Comparison of ENCODE assay signal across 13 cellular contexts in the genomic region with DNA sequence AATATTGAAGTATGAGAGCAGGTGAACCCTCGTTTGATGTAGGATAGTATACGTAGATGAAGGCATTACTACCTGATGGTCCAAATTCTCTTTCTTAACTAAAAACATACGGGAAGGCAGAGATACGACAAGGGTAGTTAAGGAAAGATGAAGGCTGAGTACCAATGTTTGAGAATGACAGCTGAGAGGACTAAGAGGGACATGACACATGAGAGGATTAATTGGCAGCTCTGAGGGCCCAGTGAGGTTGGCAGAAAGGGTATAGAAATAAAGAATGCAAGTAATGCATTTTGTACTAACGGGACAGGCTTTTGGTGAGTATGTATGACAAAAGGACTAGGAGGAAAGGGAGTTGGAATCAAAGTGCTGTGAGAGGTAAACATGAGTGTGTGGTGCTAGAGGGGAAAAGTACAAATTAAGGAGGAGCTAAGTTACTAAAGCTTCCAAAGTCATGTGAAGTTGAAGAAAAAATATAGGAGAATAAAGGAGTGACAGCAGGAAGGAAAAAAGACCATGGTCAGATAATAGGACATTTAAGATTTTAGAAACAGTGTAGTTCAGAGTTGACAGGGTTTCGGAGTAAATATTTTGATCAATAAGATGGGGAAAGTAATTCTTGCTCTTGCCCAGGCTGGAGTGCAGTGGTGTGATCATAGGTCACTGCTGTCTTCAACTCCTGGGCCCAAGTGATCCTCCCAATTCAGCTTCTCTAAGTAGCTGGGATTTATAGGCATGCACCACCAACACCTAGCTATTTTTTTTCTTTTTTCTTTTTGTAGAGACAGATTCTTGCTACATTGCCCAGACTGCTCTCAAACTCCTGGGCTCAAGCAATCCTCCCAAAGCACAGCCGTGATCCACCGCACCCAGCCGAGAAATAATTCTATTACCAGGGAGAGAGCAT. TPM values are rescaled to one million over a fixed set of nuclear protein-coding genes. Genes with fewer than 3 reads are reported as not detected.
A peak's percentile ranks its signal among the peaks of the same experiment; 100 is the strongest.
DNase-seq lines count a peak whose midpoint lies in the region; ATAC-seq and TF ChIP-seq lines count a peak whose summit lies in the region.
"Had no signal": no experiment of that assay in that cellular context is flagged by ENCODE, and none has a peak within 500 bp of the region (broad histone marks: within the 10 kb centered on the region; RNA-seq: fewer than 3 reads in every experiment).

No MANE protein-coding gene starts in this region.

- H3K4me1 ChIP-seq in osteoblast (ENCODE audit: insufficient read depth, low read length) (no peaks in the 10 kb centered on the region), upper lobe of left lung (no peaks in the 10 kb centered on the region)

- H3K36me3 Mint-ChIP-seq in natural killer cell, result peaks cover 20% of the 10 kb centered on the region
- H3K36me3 Mint-ChIP-seq in natural killer cell treated with Interleukin-12 subunit alpha and Interleukin-12 subunit beta and Interleukin-15 and Interleukin-18, amount 100 ng/mL, for 72 hours, result peaks cover 29% of the 10 kb centered on the region
- H3K36me3 Mint-ChIP-seq in central memory CD8-positive, alpha-beta T cell (ENCODE audit: insufficient read depth), result peaks cover 43% of the 10 kb centered on the region

- no peaks in the 10 kb centered on the region for H3K9me3 Mint-ChIP-seq in natural killer cell
- no peaks in the 10 kb centered on the region for H3K9me3 Mint-ChIP-seq in natural killer cell treated with Interleukin-12 subunit alpha and Interleukin-12 subunit beta and Interleukin-15 and Interleukin-18, amount 100 ng/mL, for 72 hours
- no peaks in the 10 kb centered on the region for H3K9me3 Mint-ChIP-seq in central memory CD8-positive, alpha-beta T cell
- H3K9me3 Mint-ChIP-seq: CD4-positive, alpha-beta T cell had no signal

- ATAC-seq in natural killer cell (no peak), upper lobe of left lung (ENCODE audit: low FRiP score in 2 of 2) (no peak), GM21515 (IDR thresholded peaks at IDR 0.05; ENCODE audit: unreplicated experiment) (no peak)
- no peak for ATAC-seq in natural killer cell treated with Interleukin-12 subunit alpha and Interleukin-12 subunit beta and Interleukin-15 and Interleukin-18, amount 100 ng/mL, for 72 hours
- no peak for ATAC-seq in central memory CD8-positive, alpha-beta T cell (replicated peaks; ENCODE audit: extremely low read depth, poor library complexity, severe bottlenecking)

- H3K36me3 ChIP-seq in osteoblast (ENCODE audit: insufficient read depth, low read length) (peaks cover 44% of the 10 kb centered on the region), upper lobe of left lung (peaks cover 0 to 68% (median 34%) of the 10 kb centered on the region in 4 donors)

- 92 to 94% methylated on average over 9 of the region's 9 CpGs for WGBS in upper lobe of left lung, 2 donors

- H3K4me3 Mint-ChIP-seq in natural killer cell, result no peak overlapping the region
- no peak overlapping the region for H3K4me3 Mint-ChIP-seq in natural killer cell treated with Interleukin-12 subunit alpha and Interleukin-12 subunit beta and Interleukin-15 and Interleukin-18, amount 100 ng/mL, for 72 hours
- H3K4me3 Mint-ChIP-seq in central memory CD8-positive, alpha-beta T cell, result no peak overlapping the region
- H3K4me3 Mint-ChIP-seq: B cell; CD4-positive, alpha-beta T cell had no signal

- peaks cover 2% of the 10 kb centered on the region for H3K79me2 ChIP-seq in osteoblast (ENCODE audit: insufficient read depth, low read length)

- no peaks in the 10 kb centered on the region for H4K20me1 ChIP-seq in osteoblast (ENCODE audit: insufficient read depth, low read length)

- DNase-seq in natural killer cell (no peak), osteoblast (ENCODE audit: insufficient read length, low spot score, missing footprints) (peak; percentile 14), upper lobe of left lung (no peak)
- no peak for DNase-seq in natural killer cell treated with Interleukin-12 subunit alpha and Interleukin-12 subunit beta and Interleukin-15 and Interleukin-18, amount 100 ng/mL, for 72 hours (ENCODE audit: low spot score)
- no peak for DNase-seq in central memory CD8-positive, alpha-beta T cell (ENCODE audit: low spot score in 2 of 2)
- DNase-seq in stimulated activated naive CD4-positive, alpha-beta T cell treated with Interleukin-2 at 50 U/mL for 16 hours (lab: John Stamatoyannopoulos, UW), result no peak
- DNase-seq: CD4-positive, alpha-beta T cell; GF-D8; GOT3; NCI-H146 had no signal

- TF ChIP-seq EP300 in upper lobe of left lung (IDR thresholded peaks at IDR 0.05), result no peak

- H3K27ac ChIP-seq in osteoblast (ENCODE audit: low read depth, low read length) (no peak overlapping the region), upper lobe of left lung (no peak overlapping the region)

- H3K4me2 ChIP-seq in osteoblast (ENCODE audit: insufficient read depth, low read length), result no peak overlapping the region

- no peak overlapping the region for H3K4me3 ChIP-seq in osteoblast (ENCODE audit: insufficient read depth, low read length)
- H3K4me3 ChIP-seq in upper lobe of left lung, result no peak overlapping the region

- TF ChIP-seq POLR2A in upper lobe of left lung (IDR thresholded peaks at IDR 0.05), result no peak

- peak overlapping the region; percentile 33 to 35 for H3K27ac Mint-ChIP-seq in natural killer cell
- H3K27ac Mint-ChIP-seq in natural killer cell treated with Interleukin-12 subunit alpha and Interleukin-12 subunit beta and Interleukin-15 and Interleukin-18, amount 100 ng/mL, for 72 hours, result peak overlapping the region in 1 of 2 donors; percentile 24
- peak overlapping the region; percentile 24 for H3K27ac Mint-ChIP-seq in central memory CD8-positive, alpha-beta T cell (ENCODE audit: low read depth)
- H3K27ac Mint-ChIP-seq: B cell; CD4-positive, alpha-beta T cell had no signal

- peaks cover 23 to 36% of the 10 kb centered on the region in 2 donors for H3K4me1 Mint-ChIP-seq in natural killer cell
- peaks cover 13 to 21% of the 10 kb centered on the region in 2 donors for H3K4me1 Mint-ChIP-seq in natural killer cell treated with Interleukin-12 subunit alpha and Interleukin-12 subunit beta and Interleukin-15 and Interleukin-18, amount 100 ng/mL, for 72 hours (ENCODE audit: low read depth in 2 of 2)
- peaks cover 8% of the 10 kb centered on the region for H3K4me1 Mint-ChIP-seq in central memory CD8-positive, alpha-beta T cell
- H3K4me1 Mint-ChIP-seq: B cell had no signal

- H3K27me3 ChIP-seq in osteoblast (ENCODE audit: insufficient read depth, low read length), result no peaks in the 10 kb centered on the region
- H3K27me3 ChIP-seq in upper lobe of left lung, result no peaks in the 10 kb centered on the region

- TF ChIP-seq CTCF in natural killer cell (IDR thresholded peaks at IDR 0.05), result no peak
- no peak for TF ChIP-seq CTCF in osteoblast (IDR thresholded peaks at IDR 0.05; ENCODE audit: extremely low read depth, low read depth, low read length)
- no peak for TF ChIP-seq CTCF in upper lobe of left lung (IDR thresholded peaks at IDR 0.05)

- H3K27me3 Mint-ChIP-seq in natural killer cell (ENCODE audit: low read depth in 2 of 2), result no peaks in the 10 kb centered on the region
- no peaks in the 10 kb centered on the region for H3K27me3 Mint-ChIP-seq in natural killer cell treated with Interleukin-12 subunit alpha and Interleukin-12 subunit beta and Interleukin-15 and Interleukin-18, amount 100 ng/mL, for 72 hours
- no peaks in the 10 kb centered on the region for H3K27me3 Mint-ChIP-seq in central memory CD8-positive, alpha-beta T cell
- H3K27me3 Mint-ChIP-seq: B cell; CD4-positive, alpha-beta T cell had no signal

- intact Hi-C loops in natural killer cell (cut with micrococcal nuclease), result loop anchor here (2.0 kb wide), 1 partner anchor 14 kb away; no protein-coding TSS in a partner anchor

- H2AFZ ChIP-seq in osteoblast (ENCODE audit: low read length), result no peak overlapping the region

- H3K9me3 ChIP-seq in osteoblast (ENCODE audit: low read depth, low read length) (no peaks in the 10 kb centered on the region), upper lobe of left lung (no peaks in the 10 kb centered on the region)

RNA-seq across cellular contexts. Expression of a gene that starts 43.1 kb away (rescaled TPM):
- total RNA-seq in natural killer cell (10 to 100 TPM in 2 of 3 donors, 1 to 10 TPM in 1; 8.8 to 32.9 (median 32.6) TPM), osteoblast (0.59 TPM in 1 of 2 replicates, not detected in the other), upper lobe of left lung (10 to 100 TPM in 3 of 6 donors, 1 to 10 TPM in 3; 3.0 to 18.1 (median 7.5) TPM)
- 1 to 10 TPM; 1.8 to 6.8 TPM for total RNA-seq in natural killer cell treated with Interleukin-12 subunit alpha and Interleukin-12 subunit beta and Interleukin-15 and Interleukin-18, amount 100 ng/mL, for 72 hours
- total RNA-seq: HT1080 had no signal
